In genomic region chr22:50525104-50525958, GRCh38 we compare ENCODE assay signal across 8 cellular contexts. TPM values are rescaled to one million over a fixed set of nuclear protein-coding genes. Genes with fewer than 3 reads are reported as not detected.
DNase-seq lines count a peak whose midpoint lies in the region; ATAC-seq lines count a peak whose summit lies in the region.

A gene with protein sequence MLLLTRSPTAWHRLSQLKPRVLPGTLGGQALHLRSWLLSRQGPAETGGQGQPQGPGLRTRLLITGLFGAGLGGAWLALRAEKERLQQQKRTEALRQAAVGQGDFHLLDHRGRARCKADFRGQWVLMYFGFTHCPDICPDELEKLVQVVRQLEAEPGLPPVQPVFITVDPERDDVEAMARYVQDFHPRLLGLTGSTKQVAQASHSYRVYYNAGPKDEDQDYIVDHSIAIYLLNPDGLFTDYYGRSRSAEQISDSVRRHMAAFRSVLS (minus strand): TSS chr22:50525598. CDS start chr22:50524411, 1,187 bp downstream.

- DNase-seq in CMK (ENCODE audit: low read depth) (peak; percentile 91), HT-29 (ENCODE audit: low spot score) (peak; percentile 94), NOMO-1 (lab: John Stamatoyannopoulos, UW; ENCODE audit: unreplicated experiment in 2 of 2) (peak; percentile 93 to 97)
- peak; percentile 97 for DNase-seq in activated CD8-positive, alpha-beta memory T cell treated with anti-CD3 and anti-CD28 coated beads, Interleukin-2, amount 10 ng/mL, durations not matched to agents 7 days and 5 days
- DNase-seq in stimulated activated CD8-positive, alpha-beta memory T cell treated with anti-CD3 and anti-CD28 coated beads, Interleukin-15, amount 100 ng/mL, for 24 hours (ENCODE audit: low read depth): peak; percentile 98

- peaks cover 25% of the 10 kb centered on the region for H3K36me3 Mint-ChIP-seq in activated CD8-positive, alpha-beta memory T cell treated with anti-CD3 and anti-CD28 coated beads, Interleukin-2, amount 10 ng/mL, durations not matched to agents 7 days and 5 days

- H3K4me1 ChIP-seq in endocrine pancreas (ENCODE audit: control insufficient read depth, insufficient read depth, low read length): no peaks in the 10 kb centered on the region
- H3K4me1 ChIP-seq in mesodermal cell (ENCODE audit: control insufficient read depth, insufficient read depth, low read length, poor library complexity, severe bottlenecking): peaks cover 8% of the 10 kb centered on the region

- peak within 1 kb of the TSS; percentile 84 for H3K27ac ChIP-seq in mesodermal cell (ENCODE audit: low read depth, low read length, severe bottlenecking)

- 0 to 1% methylated on average over 57 to 89 of the region's 99 CpGs for WGBS in mesodermal cell (ENCODE audit: insufficient coverage in 2 of 2), 2 experiments

- H3K27me3 Mint-ChIP-seq in activated CD8-positive, alpha-beta memory T cell treated with anti-CD3 and anti-CD28 coated beads, Interleukin-2, amount 10 ng/mL, durations not matched to agents 7 days and 5 days: no peaks in the 10 kb centered on the region

- peak within 1 kb of the TSS; percentile 80 for H3K4me3 Mint-ChIP-seq in activated CD8-positive, alpha-beta memory T cell treated with anti-CD3 and anti-CD28 coated beads, Interleukin-2, amount 10 ng/mL, durations not matched to agents 7 days and 5 days

- H3K27ac Mint-ChIP-seq in activated CD8-positive, alpha-beta memory T cell treated with anti-CD3 and anti-CD28 coated beads, Interleukin-2, amount 10 ng/mL, durations not matched to agents 7 days and 5 days: peak within 1 kb of the TSS; percentile 94

- no peaks in the 10 kb centered on the region for H3K9me3 Mint-ChIP-seq in activated CD8-positive, alpha-beta memory T cell treated with anti-CD3 and anti-CD28 coated beads, Interleukin-2, amount 10 ng/mL, durations not matched to agents 7 days and 5 days (ENCODE audit: low read depth)

- H3K36me3 ChIP-seq in endocrine pancreas (ENCODE audit: control insufficient read depth, insufficient read depth, low read length) (peaks cover 6% of the 10 kb centered on the region), mesodermal cell (ENCODE audit: control insufficient read depth, insufficient read depth, low read length) (peaks cover 35% of the 10 kb centered on the region)

- H3K4me3 ChIP-seq in endocrine pancreas (ENCODE audit: control insufficient read depth, insufficient read depth, low read length) (no peak within 1 kb of the TSS), mesodermal cell (ENCODE audit: extremely low read depth, insufficient read depth, low read length, poor library complexity, severe bottlenecking) (peak within 1 kb of the TSS; percentile 70)

- peak within 1 kb of the TSS; percentile 54 for H3K9ac ChIP-seq in endocrine pancreas (ENCODE audit: control insufficient read depth, insufficient read depth, low read length)

- H3K27me3 ChIP-seq in endocrine pancreas (ENCODE audit: control insufficient read depth, insufficient read depth, low read length): no peaks in the 10 kb centered on the region

- ATAC-seq in GM19463 (IDR thresholded peaks at IDR 0.05; ENCODE audit: unreplicated experiment): peak; percentile 42
- ATAC-seq in activated CD8-positive, alpha-beta memory T cell treated with anti-CD3 and anti-CD28 coated beads, Interleukin-2, amount 10 ng/mL, durations not matched to agents 7 days and 5 days: peak; percentile 59

- CTCF ChIA-PET in activated CD8-positive, alpha-beta memory T cell treated with anti-CD3 and anti-CD28 coated beads, Interleukin-2, amount 10 ng/mL, durations not matched to agents 7 days and 5 days (lab: Charles Lee): interaction anchor here (0.6 to 7.1 kb wide), 38 partner anchors 10 to 281 kb away, joined by 3 to 81 read pairs (median 5); partner anchors contain the start of genes ARSA, CHKB, HDAC10 and KLHDC7B

- H3K9me3 ChIP-seq in endocrine pancreas (ENCODE audit: control insufficient read depth, low read length): no peaks in the 10 kb centered on the region
- no peaks in the 10 kb centered on the region for H3K9me3 ChIP-seq in mesodermal cell (ENCODE audit: control insufficient read depth, low read length)

- H3K4me1 Mint-ChIP-seq in activated CD8-positive, alpha-beta memory T cell treated with anti-CD3 and anti-CD28 coated beads, Interleukin-2, amount 10 ng/mL, durations not matched to agents 7 days and 5 days: peaks cover 44% of the 10 kb centered on the region

RNA-seq across cellular contexts. Expression of the gene that starts here (rescaled TPM):
- 5.0 and 5.5 TPM in 2 replicates for total RNA-seq in HT-29 (2014; rRNA removed; shearing (Covaris generic))
- 10 to 100 TPM in 1 of 2 experiments, 1 to 10 TPM in 1; 9.1 to 11.6 TPM for total RNA-seq in activated CD8-positive, alpha-beta memory T cell treated with anti-CD3 and anti-CD28 coated beads, Interleukin-2, amount 10 ng/mL, durations not matched to agents 7 days and 5 days
- polyA plus RNA-seq in mesodermal cell (2013, experiment 1 of 2): 1.7 TPM
- 0.91 TPM for polyA plus RNA-seq in mesodermal cell (2013, experiment 2 of 2)
